In the genomic region with DNA sequence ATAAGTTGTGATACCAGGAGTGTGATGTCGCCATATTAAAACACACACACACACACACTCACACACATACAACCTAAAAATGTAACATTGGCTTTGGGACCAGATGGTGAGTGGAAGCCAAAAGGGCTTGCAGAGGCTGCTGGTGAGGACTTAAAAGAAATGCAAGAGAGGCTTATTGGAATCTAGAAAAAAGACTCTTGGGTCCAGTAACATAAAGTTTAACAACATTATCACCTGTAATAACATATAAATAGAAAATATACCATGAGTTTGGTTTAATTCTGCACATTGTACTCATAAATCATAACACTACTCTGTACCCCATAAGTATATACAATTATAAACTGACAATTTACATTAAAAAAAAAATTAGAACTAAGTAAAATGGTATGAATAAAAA, we compare ENCODE assay signal across 18 cellular contexts.
DNase-seq lines count a peak whose midpoint lies in the region; FAIRE-seq lines count a peak whose summit lies in the region.
"Had no signal": no experiment of that assay in that cellular context is flagged by ENCODE, and none has a peak within 500 bp of the region (broad histone marks: within the 10 kb centered on the region; RNA-seq: fewer than 3 reads in every experiment).

No MANE protein-coding gene starts in this region.

- FAIRE-seq in colon (lab: Jason Lieb, UNC) (peak; percentile 31), urothelium cell line (lab: Jason Lieb, UNC) (peak; percentile 83)
- FAIRE-seq: A204.1, GM12891, GM18507, H54 had no signal

- DNase-seq in DMS 273 (lab: John Stamatoyannopoulos, UW; ENCODE audit: unreplicated experiment) (peak; percentile 7), DMS 273 treated with DMSO at 0.1 percent for 48 hours (lab: John Stamatoyannopoulos, UW) (no peak), urothelium cell line (ENCODE audit: low spot score) (no peak), hepatic stellate cell (ENCODE audit: low spot score) (no peak), RKO (ENCODE audit: low spot score) (no peak)
- DNase-seq: Caco-2; CD4-positive, CD25-positive, alpha-beta regulatory T cell; CD8-positive, alpha-beta T cell; DMS53; DMS79 treated with DMSO at 0.1 percent for 48 hours; GF-D8; GM23248; HFFc6 had no signal
